1 cellular context compared by ENCODE assay signal in the genomic region with DNA sequence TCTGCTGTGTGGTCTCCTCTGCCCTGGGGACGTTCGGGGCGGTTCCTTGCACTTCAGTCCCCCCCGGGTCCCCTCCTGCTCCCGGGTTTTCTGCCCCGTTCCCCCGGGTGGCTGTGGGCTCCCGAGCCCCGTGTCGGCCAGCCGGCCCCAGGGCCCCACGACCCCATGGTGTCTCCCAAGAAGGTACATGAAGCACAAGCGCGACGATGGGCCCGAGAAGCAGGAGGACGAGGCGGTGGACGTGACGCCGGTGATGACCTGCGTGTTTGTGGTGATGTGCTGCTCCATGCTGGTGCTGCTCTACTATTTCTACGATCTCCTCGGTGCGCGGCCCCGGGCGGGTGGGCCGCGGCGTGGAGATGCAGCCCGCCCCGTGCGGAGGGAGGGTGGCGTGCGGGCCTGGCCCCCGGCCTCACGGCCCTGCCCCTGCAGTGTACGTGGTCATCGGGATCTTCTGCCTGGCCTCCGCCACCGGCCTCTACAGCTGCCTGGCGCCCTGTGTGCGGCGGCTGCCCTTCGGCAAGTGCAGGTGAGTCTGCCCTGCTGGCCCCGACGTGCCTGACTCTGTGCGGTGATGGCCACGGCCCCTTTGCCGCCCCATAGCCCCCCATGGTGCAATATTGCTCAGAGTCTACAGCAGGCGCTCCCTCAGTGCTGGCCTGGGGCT.
TF ChIP-seq lines count a peak whose summit lies in the region.

No MANE protein-coding gene starts in this region.

TF ChIP-seq in H1, 55 proteins besides CTCF, POLR2A, EP300 and RAD21:
- TF ChIP-seq MAFK (IDR thresholded peaks at IDR 0.05; ENCODE audit: low read depth, low read length) (no peak), SAP30 (IDR thresholded peaks at IDR 0.05; ENCODE audit: insufficient read depth, insufficient replicate concordance, low read length) (no peak), HDAC6 (IDR thresholded peaks at IDR 0.05; ENCODE audit: low read depth, low read length) (no peak), BCL11A (IDR thresholded peaks at IDR 0.05; ENCODE audit: low read depth in 2 of 2, low read length in 2 of 2) (no peak), SP2 (IDR thresholded peaks at IDR 0.05; ENCODE audit: low read length) (no peak), BRCA1 (IDR thresholded peaks at IDR 0.05; ENCODE audit: low read depth, low read length) (no peak), KDM4A (IDR thresholded peaks at IDR 0.05; ENCODE audit: low read depth, low read length, severe bottlenecking) (no peak), JUN (IDR thresholded peaks at IDR 0.05; ENCODE audit: low read depth, low read length) (no peak), HDAC2 (IDR thresholded peaks at IDR 0.05; ENCODE audit: borderline replicate concordance in 1 of 2, low read depth in 2 of 2, low read length in 2 of 2) (no peak), SP1 (IDR thresholded peaks at IDR 0.05; ENCODE audit: low read depth, low read length) (no peak), CHD1 (IDR thresholded peaks at IDR 0.05; ENCODE audit: low read depth, low read length) (no peak), TAF7 (optimal IDR thresholded peaks at IDR 0.05; ENCODE audit: borderline replicate concordance, low read depth, low read length) (no peak), JUND (IDR thresholded peaks at IDR 0.05; ENCODE audit: low read length) (no peak), GABPA (IDR thresholded peaks at IDR 0.05; ENCODE audit: borderline replicate concordance, insufficient read depth, low read length) (no peak)
- TF ChIP-seq, protein P1, sequence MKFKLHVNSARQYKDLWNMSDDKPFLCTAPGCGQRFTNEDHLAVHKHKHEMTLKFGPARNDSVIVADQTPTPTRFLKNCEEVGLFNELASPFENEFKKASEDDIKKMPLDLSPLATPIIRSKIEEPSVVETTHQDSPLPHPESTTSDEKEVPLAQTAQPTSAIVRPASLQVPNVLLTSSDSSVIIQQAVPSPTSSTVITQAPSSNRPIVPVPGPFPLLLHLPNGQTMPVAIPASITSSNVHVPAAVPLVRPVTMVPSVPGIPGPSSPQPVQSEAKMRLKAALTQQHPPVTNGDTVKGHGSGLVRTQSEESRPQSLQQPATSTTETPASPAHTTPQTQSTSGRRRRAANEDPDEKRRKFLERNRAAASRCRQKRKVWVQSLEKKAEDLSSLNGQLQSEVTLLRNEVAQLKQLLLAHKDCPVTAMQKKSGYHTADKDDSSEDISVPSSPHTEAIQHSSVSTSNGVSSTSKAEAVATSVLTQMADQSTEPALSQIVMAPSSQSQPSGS (IDR thresholded peaks at IDR 0.05; ENCODE audit: low read length), result no peak
- TF ChIP-seq, protein P2, sequence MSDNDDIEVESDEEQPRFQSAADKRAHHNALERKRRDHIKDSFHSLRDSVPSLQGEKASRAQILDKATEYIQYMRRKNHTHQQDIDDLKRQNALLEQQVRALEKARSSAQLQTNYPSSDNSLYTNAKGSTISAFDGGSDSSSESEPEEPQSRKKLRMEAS (IDR thresholded peaks at IDR 0.05), result no peak
